ENCODE assay signal across 1 cellular context in genomic region chr9:113275147-113276131, GRCh38.
TF ChIP-seq lines count a peak whose summit lies in the region.

Gene CDC26 (minus strand): TSS chr9:113275572. CDS start chr9:113272507, 3,065 bp downstream.
Gene PRPF4 (plus strand): TSS chr9:113275658. CDS start chr9:113275744, 86 bp downstream.

TF ChIP-seq in K562, 482 proteins besides CTCF, POLR2A, EP300 and RAD21 (continued from another document and continues in another):
- TF ChIP-seq, protein P1, sequence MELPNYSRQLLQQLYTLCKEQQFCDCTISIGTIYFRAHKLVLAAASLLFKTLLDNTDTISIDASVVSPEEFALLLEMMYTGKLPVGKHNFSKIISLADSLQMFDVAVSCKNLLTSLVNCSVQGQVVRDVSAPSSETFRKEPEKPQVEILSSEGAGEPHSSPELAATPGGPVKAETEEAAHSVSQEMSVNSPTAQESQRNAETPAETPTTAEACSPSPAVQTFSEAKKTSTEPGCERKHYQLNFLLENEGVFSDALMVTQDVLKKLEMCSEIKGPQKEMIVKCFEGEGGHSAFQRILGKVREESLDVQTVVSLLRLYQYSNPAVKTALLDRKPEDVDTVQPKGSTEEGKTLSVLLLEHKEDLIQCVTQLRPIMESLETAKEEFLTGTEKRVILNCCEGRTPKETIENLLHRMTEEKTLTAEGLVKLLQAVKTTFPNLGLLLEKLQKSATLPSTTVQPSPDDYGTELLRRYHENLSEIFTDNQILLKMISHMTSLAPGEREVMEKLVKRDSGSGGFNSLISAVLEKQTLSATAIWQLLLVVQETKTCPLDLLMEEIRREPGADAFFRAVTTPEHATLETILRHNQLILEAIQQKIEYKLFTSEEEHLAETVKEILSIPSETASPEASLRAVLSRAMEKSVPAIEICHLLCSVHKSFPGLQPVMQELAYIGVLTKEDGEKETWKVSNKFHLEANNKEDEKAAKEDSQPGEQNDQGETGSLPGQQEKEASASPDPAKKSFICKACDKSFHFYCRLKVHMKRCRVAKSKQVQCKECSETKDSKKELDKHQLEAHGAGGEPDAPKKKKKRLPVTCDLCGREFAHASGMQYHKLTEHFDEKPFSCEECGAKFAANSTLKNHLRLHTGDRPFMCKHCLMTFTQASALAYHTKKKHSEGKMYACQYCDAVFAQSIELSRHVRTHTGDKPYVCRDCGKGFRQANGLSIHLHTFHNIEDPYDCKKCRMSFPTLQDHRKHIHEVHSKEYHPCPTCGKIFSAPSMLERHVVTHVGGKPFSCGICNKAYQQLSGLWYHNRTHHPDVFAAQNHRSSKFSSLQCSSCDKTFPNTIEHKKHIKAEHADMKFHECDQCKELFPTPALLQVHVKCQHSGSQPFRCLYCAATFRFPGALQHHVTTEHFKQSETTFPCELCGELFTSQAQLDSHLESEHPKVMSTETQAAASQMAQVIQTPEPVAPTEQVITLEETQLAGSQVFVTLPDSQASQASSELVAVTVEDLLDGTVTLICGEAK (IDR thresholded peaks at IDR 0.05): peak; percentile 97
- TF ChIP-seq, protein P1 (CRISPR knock-in tag; IDR thresholded peaks at IDR 0.05): no peak
- peak in 1 of 3 experiments; percentile 87; a peak in 2 of 6 replicates for TF ChIP-seq ZBTB11 (CRISPR knock-in tag; IDR thresholded peaks at IDR 0.05)
- peak; percentile 33 for TF ChIP-seq NEUROD1 (IDR thresholded peaks at IDR 0.05; ENCODE audit: borderline replicate concordance, low read depth, low read length, partially characterized antibody)
- TF ChIP-seq U2AF2 (optimal IDR thresholded peaks at IDR 0.05; ENCODE audit: low read depth, low read length): no peak
- no peak for TF ChIP-seq ERF (CRISPR knock-in tag; IDR thresholded peaks at IDR 0.05)
- TF ChIP-seq SIN3A (IDR thresholded peaks at IDR 0.05; ENCODE audit: borderline replicate concordance in 2 of 2, control insufficient read depth in 1 of 2, low read depth in 2 of 2, low read length in 2 of 2): peak; percentile 71 to 86; a peak in 2 of 4 replicates
- TF ChIP-seq PBX2 (CRISPR knock-in tag; IDR thresholded peaks at IDR 0.05; ENCODE audit: low read depth): no peak
- TF ChIP-seq PBX2 (tag; conservative IDR thresholded peaks at IDR 0.05; ENCODE audit: low read depth): no peak
- TF ChIP-seq ZNF586 (CRISPR knock-in tag; conservative IDR thresholded peaks at IDR 0.05): no peak
- TF ChIP-seq, protein P2, sequence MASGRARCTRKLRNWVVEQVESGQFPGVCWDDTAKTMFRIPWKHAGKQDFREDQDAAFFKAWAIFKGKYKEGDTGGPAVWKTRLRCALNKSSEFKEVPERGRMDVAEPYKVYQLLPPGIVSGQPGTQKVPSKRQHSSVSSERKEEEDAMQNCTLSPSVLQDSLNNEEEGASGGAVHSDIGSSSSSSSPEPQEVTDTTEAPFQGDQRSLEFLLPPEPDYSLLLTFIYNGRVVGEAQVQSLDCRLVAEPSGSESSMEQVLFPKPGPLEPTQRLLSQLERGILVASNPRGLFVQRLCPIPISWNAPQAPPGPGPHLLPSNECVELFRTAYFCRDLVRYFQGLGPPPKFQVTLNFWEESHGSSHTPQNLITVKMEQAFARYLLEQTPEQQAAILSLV (tag; IDR thresholded peaks at IDR 0.05): no peak
- TF ChIP-seq CCNT2 (IDR thresholded peaks at IDR 0.05; ENCODE audit: borderline replicate concordance, extremely low read depth, insufficient read length, low read depth, low read length): no peak
- TF ChIP-seq SMARCA5 (IDR thresholded peaks at IDR 0.05): no peak
- TF ChIP-seq SIN3B (IDR thresholded peaks at IDR 0.05; ENCODE audit: low read depth): peak; percentile 80
- 0 out of 2 replicates have a peak, but pooled peaks have one; percentile 17 for TF ChIP-seq PTBP1 (IDR thresholded peaks at IDR 0.05; ENCODE audit: low read depth, low read length)
- no peak for TF ChIP-seq ZNF551 (CRISPR knock-in tag; IDR thresholded peaks at IDR 0.05)
- TF ChIP-seq GTF2A2 (tag; IDR thresholded peaks at IDR 0.05): no peak
- TF ChIP-seq YBX1 (IDR thresholded peaks at IDR 0.05): no peak
- TF ChIP-seq POLR2B (IDR thresholded peaks at IDR 0.05; ENCODE audit: low read depth, partially characterized antibody): peak; percentile 98
- no peak for TF ChIP-seq CCAR2 (IDR thresholded peaks at IDR 0.05; ENCODE audit: low read depth, low read length)
- peak; percentile 96 for TF ChIP-seq CREB1 (IDR thresholded peaks at IDR 0.05)
- TF ChIP-seq CREB1 (CRISPR knock-in tag; IDR thresholded peaks at IDR 0.05): peak; percentile 96
- no peak for TF ChIP-seq ZFP1 (CRISPR knock-in tag; IDR thresholded peaks at IDR 0.05)
- TF ChIP-seq NCOA6 (IDR thresholded peaks at IDR 0.05): no peak
- TF ChIP-seq ZNF785 (CRISPR knock-in tag; IDR thresholded peaks at IDR 0.05): no peak
- TF ChIP-seq, protein P3, sequence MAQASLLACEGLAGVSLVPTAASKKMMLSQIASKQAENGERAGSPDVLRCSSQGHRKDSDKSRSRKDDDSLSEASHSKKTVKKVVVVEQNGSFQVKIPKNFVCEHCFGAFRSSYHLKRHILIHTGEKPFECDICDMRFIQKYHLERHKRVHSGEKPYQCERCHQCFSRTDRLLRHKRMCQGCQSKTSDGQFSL (CRISPR knock-in tag; IDR thresholded peaks at IDR 0.05): peak; percentile 84
- TF ChIP-seq, protein P3 (tag; IDR thresholded peaks at IDR 0.05): peak in 1 of 2 experiments; percentile 86; a peak in 2 of 4 replicates
- TF ChIP-seq KAT7 (CRISPR knock-in tag; IDR thresholded peaks at IDR 0.05; ENCODE audit: borderline replicate concordance): 0 out of 2 replicates have a peak, but pooled peaks have one; percentile 44
- no peak for TF ChIP-seq ILF3 (IDR thresholded peaks at IDR 0.05; ENCODE audit: borderline replicate concordance)
- no peak for TF ChIP-seq BACH1 (tag; IDR thresholded peaks at IDR 0.05)
- TF ChIP-seq MTA3 (IDR thresholded peaks at IDR 0.05; ENCODE audit: borderline replicate concordance): peak; percentile 56; the same call in 1 of the 2 replicates
- TF ChIP-seq, protein P4, sequence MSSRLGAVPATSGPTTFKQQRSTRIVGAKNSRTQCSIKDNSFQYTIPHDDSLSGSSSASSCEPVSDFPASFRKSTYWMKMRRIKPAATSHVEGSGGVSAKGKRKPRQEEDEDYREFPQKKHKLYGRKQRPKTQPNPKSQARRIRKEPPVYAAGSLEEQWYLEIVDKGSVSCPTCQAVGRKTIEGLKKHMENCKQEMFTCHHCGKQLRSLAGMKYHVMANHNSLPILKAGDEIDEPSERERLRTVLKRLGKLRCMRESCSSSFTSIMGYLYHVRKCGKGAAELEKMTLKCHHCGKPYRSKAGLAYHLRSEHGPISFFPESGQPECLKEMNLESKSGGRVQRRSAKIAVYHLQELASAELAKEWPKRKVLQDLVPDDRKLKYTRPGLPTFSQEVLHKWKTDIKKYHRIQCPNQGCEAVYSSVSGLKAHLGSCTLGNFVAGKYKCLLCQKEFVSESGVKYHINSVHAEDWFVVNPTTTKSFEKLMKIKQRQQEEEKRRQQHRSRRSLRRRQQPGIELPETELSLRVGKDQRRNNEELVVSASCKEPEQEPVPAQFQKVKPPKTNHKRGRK (tag; IDR thresholded peaks at IDR 0.05): no peak
- peak; percentile 85 for TF ChIP-seq TBP (optimal IDR thresholded peaks at IDR 0.05; ENCODE audit: low read depth, low read length)
- TF ChIP-seq HDAC3 (IDR thresholded peaks at IDR 0.05; ENCODE audit: borderline replicate concordance, partially characterized antibody): no peak
- TF ChIP-seq ZNF263 (CRISPR knock-in tag; IDR thresholded peaks at IDR 0.05; ENCODE audit: borderline replicate concordance): no peak; the same call in 1 of the 2 replicates
- TF ChIP-seq RBM15 (IDR thresholded peaks at IDR 0.05; ENCODE audit: insufficient read depth, low read length): no peak
- TF ChIP-seq ATF2 (CRISPR knock-in tag; IDR thresholded peaks at IDR 0.05): no peak
- no peak for TF ChIP-seq NCOA4 (IDR thresholded peaks at IDR 0.05; ENCODE audit: partially characterized antibody)
- TF ChIP-seq PHB (CRISPR knock-in tag; IDR thresholded peaks at IDR 0.05): no peak
- no peak for TF ChIP-seq ZNF561 (CRISPR knock-in tag; conservative IDR thresholded peaks at IDR 0.05)
- TF ChIP-seq STAT5B (CRISPR knock-in tag; IDR thresholded peaks at IDR 0.05): no peak
- TF ChIP-seq, protein P5, sequence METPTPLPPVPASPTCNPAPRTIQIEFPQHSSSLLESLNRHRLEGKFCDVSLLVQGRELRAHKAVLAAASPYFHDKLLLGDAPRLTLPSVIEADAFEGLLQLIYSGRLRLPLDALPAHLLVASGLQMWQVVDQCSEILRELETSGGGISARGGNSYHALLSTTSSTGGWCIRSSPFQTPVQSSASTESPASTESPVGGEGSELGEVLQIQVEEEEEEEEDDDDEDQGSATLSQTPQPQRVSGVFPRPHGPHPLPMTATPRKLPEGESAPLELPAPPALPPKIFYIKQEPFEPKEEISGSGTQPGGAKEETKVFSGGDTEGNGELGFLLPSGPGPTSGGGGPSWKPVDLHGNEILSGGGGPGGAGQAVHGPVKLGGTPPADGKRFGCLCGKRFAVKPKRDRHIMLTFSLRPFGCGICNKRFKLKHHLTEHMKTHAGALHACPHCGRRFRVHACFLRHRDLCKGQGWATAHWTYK (CRISPR knock-in tag; IDR thresholded peaks at IDR 0.05): no peak
- no peak for TF ChIP-seq RBM25 (IDR thresholded peaks at IDR 0.05; ENCODE audit: low read depth, low read length, severe bottlenecking)
